ENCODE assay signal across 8 cellular contexts in the genomic region with DNA sequence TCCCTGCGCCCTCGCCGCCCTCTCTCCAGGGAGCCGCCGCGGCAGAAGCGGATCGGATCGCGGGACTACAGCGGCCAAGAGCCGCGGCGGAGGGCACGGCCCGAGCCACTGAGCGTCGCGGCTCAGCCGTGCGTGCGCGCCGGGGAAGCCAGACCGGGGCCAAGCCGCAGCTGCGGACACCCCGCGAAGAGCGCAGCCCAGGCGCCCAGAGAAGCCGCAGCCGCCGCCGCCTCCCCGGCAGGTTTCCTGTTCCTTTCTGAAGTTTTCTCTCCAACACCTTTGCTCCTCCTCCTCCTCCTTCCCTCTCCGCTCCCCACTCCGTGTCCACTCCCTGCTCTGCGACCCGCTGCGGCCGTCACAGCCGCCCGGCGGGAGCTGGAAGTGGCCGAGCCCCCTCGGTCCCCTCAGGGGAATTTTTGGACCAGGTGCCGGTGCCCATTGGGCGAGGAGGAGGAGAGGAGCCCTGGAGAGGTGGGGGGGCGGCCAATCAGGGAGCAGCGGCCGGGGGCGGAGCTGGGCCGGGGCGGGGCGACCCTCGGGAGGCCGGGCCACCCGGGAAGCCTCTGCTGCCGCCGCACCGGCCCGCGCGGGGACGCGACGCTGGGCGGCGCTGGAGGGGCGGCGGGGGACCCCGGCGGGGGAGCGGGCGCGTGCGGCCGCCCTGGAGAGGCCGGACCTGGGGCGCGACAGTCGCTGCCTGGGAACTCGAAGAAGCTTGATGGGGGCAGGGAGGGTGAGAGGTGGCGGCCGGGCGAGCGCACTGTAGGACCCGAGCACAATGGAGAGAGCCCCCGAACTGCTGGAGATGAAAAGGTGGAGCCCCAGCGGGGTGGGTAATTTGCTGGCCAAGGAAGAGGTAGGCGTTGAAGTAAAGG. TPM values are rescaled to one million over a fixed set of nuclear protein-coding genes. Genes with fewer than 3 reads are reported as not detected.
DNase-seq lines count a peak whose midpoint lies in the region; ATAC-seq lines count a peak whose summit lies in the region.

TSS of gene ITPR2 (minus strand) at position 378 of the 875 bp plus-strand sequence. CDS start 413 bp downstream, outside the sequence.

- no peaks in the 10 kb centered on the region for H3K9me3 ChIP-seq in esophagus (ENCODE audit: control insufficient read depth in 2 of 2, insufficient read depth in 1 of 2, low read depth in 1 of 2, low read length in 1 of 2)
- no peaks in the 10 kb centered on the region for H3K9me3 ChIP-seq in muscle layer of colon (ENCODE audit: low read length)

- H3K4me3 ChIP-seq in esophagus (ENCODE audit: low read depth in 1 of 2, low read length in 2 of 2) (peak within 1 kb of the TSS; percentile 80 to 84), muscle layer of colon (ENCODE audit: low read depth in 1 of 2, low read length in 2 of 2) (peak within 1 kb of the TSS; percentile 69 to 90)

- H3K27ac ChIP-seq in esophagus (ENCODE audit: low read depth in 2 of 2, low read length in 1 of 2) (peak within 1 kb of the TSS; percentile 92 to 97), muscle layer of colon (ENCODE audit: low read depth, low read length) (peak within 1 kb of the TSS; percentile 75)

- no peaks in the 10 kb centered on the region for H3K36me3 ChIP-seq in esophagus (ENCODE audit: control insufficient read depth in 2 of 2, insufficient read depth in 2 of 2, low read length in 1 of 2)
- no peaks in the 10 kb centered on the region for H3K36me3 ChIP-seq in muscle layer of colon (ENCODE audit: insufficient read depth, low read length)

- peak within 1 kb of the TSS; percentile 92 for H3K9ac ChIP-seq in muscle layer of colon (ENCODE audit: low read length)

- H3K27me3 ChIP-seq in esophagus (ENCODE audit: control insufficient read depth in 1 of 2, insufficient read depth in 2 of 2, low read length in 2 of 2) (no peaks in the 10 kb centered on the region), muscle layer of colon (ENCODE audit: control insufficient read depth in 1 of 2, insufficient read depth in 2 of 2, low read length in 2 of 2) (no peaks in the 10 kb centered on the region)

- peak; percentile 77 for ATAC-seq in GM21447 (IDR thresholded peaks at IDR 0.05; ENCODE audit: unreplicated experiment)

- 0 to 1% methylated on average over 88 to 92 of the region's 92 CpGs for WGBS in esophagus, 2 donors

- peak; percentile 84 for DNase-seq in DMS153 treated with DMSO at 0.1 percent for 48 hours (lab: John Stamatoyannopoulos, UW; ENCODE audit: unreplicated experiment)
- DNase-seq in HuH-7 (ENCODE audit: low spot score), result peak; percentile 99
- DNase-seq in OCI-M1 (lab: John Stamatoyannopoulos, UW), result peak; percentile 96
- peak; percentile 94 for DNase-seq in activated T-cell treated with anti-CD3 and anti-CD28 coated beads, Interleukin-2, amount 50 U/mL, for 1 hour
- DNase-seq in stimulated activated CD8-positive, alpha-beta memory T cell treated with anti-CD3 and anti-CD28 coated beads, Interleukin-7, amount 100 ng/mL, for 4 hours (ENCODE audit: low read depth in 2 of 2), result peak; percentile 79 to 92

- H3K4me1 ChIP-seq in esophagus (ENCODE audit: control insufficient read depth in 2 of 2, insufficient read depth in 2 of 2, low read length in 1 of 2) (peaks cover 0 to 2% of the 10 kb centered on the region in 2 donors), muscle layer of colon (ENCODE audit: insufficient read depth, low read length) (peaks cover 23% of the 10 kb centered on the region)

RNA-seq across cellular contexts. Expression of gene ITPR2, which starts in this region (rescaled TPM):
- polyA plus RNA-seq in esophagus, result 1 to 10 TPM; 4.8 to 5.7 TPM

Comparison
In these comparisons a context has a peak if more than half of its experiments do, and no peak if none do; other contexts are left out.
1. Peak in every context shown above with its lines: DNase-seq, ATAC-seq, H3K4me3 ChIP-seq and H3K27ac ChIP-seq.